ENCODE assay signal across 27 cellular contexts in genomic region chr22:45321827-45322226, GRCh38. TPM values are rescaled to one million over a fixed set of nuclear protein-coding genes. Genes with fewer than 3 reads are reported as not detected.
DNase-seq lines count a peak whose midpoint lies in the region; ATAC-seq and TF ChIP-seq lines count a peak whose summit lies in the region.
"Had no signal": no experiment of that assay in that cellular context is flagged by ENCODE, and none has a peak within 500 bp of the region (broad histone marks: within the 10 kb centered on the region; RNA-seq: fewer than 3 reads in every experiment).

No MANE protein-coding gene starts in this region.

- no peak overlapping the region for H3K4me3 Mint-ChIP-seq in activated CD8-positive, alpha-beta T cell treated with anti-CD3 and anti-CD28 coated beads for 36 hours
- H3K4me3 Mint-ChIP-seq in activated CD8-positive, alpha-beta T cell treated with anti-CD3 and anti-CD28 coated beads, Interleukin-2, amount 10 ng/mL, durations not matched to agents 7 days and 5 days = no peak overlapping the region
- H3K4me3 Mint-ChIP-seq in GM23338 = no peak overlapping the region
- H3K4me3 Mint-ChIP-seq: activated CD8-positive, alpha-beta memory T cell treated with anti-CD3 and anti-CD28 coated beads, Interleukin-2, amount 10 ng/mL, durations not matched to agents 7 days and 5 days; mesothelial cell of epicardium; nephron had no signal

- TF ChIP-seq CTCF in activated CD8-positive, alpha-beta T cell treated with anti-CD3 and anti-CD28 coated beads for 36 hours (IDR thresholded peaks at IDR 0.05) = no peak
- no peak for TF ChIP-seq CTCF in BE2C (IDR thresholded peaks at IDR 0.05; ENCODE audit: low read depth, low read length)
- TF ChIP-seq CTCF in GM23338 (conservative IDR thresholded peaks at IDR 0.05; ENCODE audit: low read depth in 2 of 2) = no peak

- no peaks in the 10 kb centered on the region for H3K27me3 ChIP-seq in BE2C
- H3K27me3 ChIP-seq in GM23338 (ENCODE audit: insufficient read depth) = no peaks in the 10 kb centered on the region
- H3K27me3 ChIP-seq: breast epithelium had no signal

- peaks cover 27% of the 10 kb centered on the region for H3K36me3 Mint-ChIP-seq in activated CD8-positive, alpha-beta T cell treated with anti-CD3 and anti-CD28 coated beads for 36 hours (ENCODE audit: low read depth)
- H3K36me3 Mint-ChIP-seq in activated CD8-positive, alpha-beta T cell treated with anti-CD3 and anti-CD28 coated beads, Interleukin-2, amount 10 ng/mL, durations not matched to agents 7 days and 5 days (ENCODE audit: low read depth) = peaks cover 50% of the 10 kb centered on the region
- H3K36me3 Mint-ChIP-seq in GM23338 (ENCODE audit: low read depth) = peaks cover 30% of the 10 kb centered on the region

- H3K4me1 Mint-ChIP-seq in activated CD8-positive, alpha-beta T cell treated with anti-CD3 and anti-CD28 coated beads for 36 hours (ENCODE audit: low read depth) = peaks cover 58% of the 10 kb centered on the region
- peaks cover 66% of the 10 kb centered on the region for H3K4me1 Mint-ChIP-seq in activated CD8-positive, alpha-beta T cell treated with anti-CD3 and anti-CD28 coated beads, Interleukin-2, amount 10 ng/mL, durations not matched to agents 7 days and 5 days (ENCODE audit: low read depth)
- peaks cover 24% of the 10 kb centered on the region for H3K4me1 Mint-ChIP-seq in GM23338

- peaks cover 38% of the 10 kb centered on the region for H3K36me3 ChIP-seq in BE2C
- H3K36me3 ChIP-seq in GM23338 (ENCODE audit: insufficient read depth) = no peaks in the 10 kb centered on the region; the same call in 1 of the 2 replicates
- H3K36me3 ChIP-seq: breast epithelium had no signal

- CTCF ChIA-PET in activated CD8-positive, alpha-beta T cell treated with anti-CD3 and anti-CD28 coated beads for 36 hours (lab: Charles Lee) = interaction anchor here (0.9 to 1.3 kb wide), 2 partner anchors 12 to 35 kb away, joined by 3 read pairs; no protein-coding TSS in a partner anchor
- CTCF ChIA-PET in activated CD8-positive, alpha-beta T cell treated with anti-CD3 and anti-CD28 coated beads, Interleukin-2, amount 10 ng/mL, durations not matched to agents 7 days and 5 days (lab: Charles Lee) = interaction anchor here (1.7 kb wide), 1 partner anchor 13 kb away, joined by 6 read pairs; no protein-coding TSS in a partner anchor

- peaks cover 61% of the 10 kb centered on the region for H3K79me2 ChIP-seq in GM23338 (replicated peaks; ENCODE audit: insufficient read depth)

- ATAC-seq in activated CD8-positive, alpha-beta T cell treated with anti-CD3 and anti-CD28 coated beads for 36 hours = no peak
- ATAC-seq in activated CD8-positive, alpha-beta T cell treated with anti-CD3 and anti-CD28 coated beads, Interleukin-2, amount 10 ng/mL, durations not matched to agents 7 days and 5 days = no peak
- no peak for ATAC-seq in GM23338
- ATAC-seq: activated CD8-positive, alpha-beta memory T cell treated with anti-CD3 and anti-CD28 coated beads, Interleukin-2, amount 10 ng/mL, durations not matched to agents 7 days and 5 days had no signal

- H3K9me3 ChIP-seq in BE2C = no peaks in the 10 kb centered on the region
- H3K9me3 ChIP-seq: breast epithelium had no signal

- H3K4me3 ChIP-seq in BE2C (ENCODE audit: low read depth, low read length) = no peak overlapping the region
- no peak overlapping the region for H3K4me3 ChIP-seq in GM23338
- H3K4me3 ChIP-seq: breast epithelium had no signal

- H3K9me2 ChIP-seq in GM23338 (ENCODE audit: insufficient read depth) = no peaks in the 10 kb centered on the region

- H3F3A ChIP-seq in GM23338 (replicated peaks; ENCODE audit: low read depth) = peaks cover 5% of the 10 kb centered on the region; the same call in 1 of the 2 replicates

- intact Hi-C loops in activated CD8-positive, alpha-beta T cell treated with anti-CD3 and anti-CD28 coated beads for 36 hours (cut with micrococcal nuclease) = no loop called here

- no peak for DNase-seq in activated CD8-positive, alpha-beta T cell treated with anti-CD3 and anti-CD28 coated beads for 36 hours
- DNase-seq in activated CD8-positive, alpha-beta T cell treated with anti-CD3 and anti-CD28 coated beads, Interleukin-2, amount 10 ng/mL, durations not matched to agents 7 days and 5 days = no peak
- peak; percentile 23 for DNase-seq in BE2C
- no peak for DNase-seq in GM23338 (ENCODE audit: low spot score)
- DNase-seq in germinal center (ENCODE audit: low spot score) = peak; percentile 15
- no peak for DNase-seq in NCI-H526 treated with DMSO at 0.1 percent for 48 hours (lab: John Stamatoyannopoulos, UW)
- DNase-seq in SIG-M5 (lab: John Stamatoyannopoulos, UW) = no peak
- no peak for DNase-seq in stimulated activated CD4-positive, alpha-beta T cell treated with anti-CD3 and anti-CD28 coated beads, Interleukin-4, amount 100 ng/mL, for 1 hour
- DNase-seq: activated CD8-positive, alpha-beta memory T cell treated with anti-CD3 and anti-CD28 coated beads, Interleukin-2, amount 10 ng/mL, durations not matched to agents 7 days and 5 days; activated effector memory CD4-positive, alpha-beta T cell treated with Interleukin-2 at 50 U/mL for 16 hours; effector CD4-positive, alpha-beta T cell; head of caudate nucleus; KBM-7; MM.1S; NCI-H2029; NCI-H526; SHP77; stimulated activated CD8-positive, alpha-beta memory T cell treated with anti-CD3 and anti-CD28 coated beads, Interleukin-4, amount 100 ng/mL, for 48 hours; SW 1271; trophoblast cell had no signal

- peak overlapping the region; percentile 58 for H3K27ac Mint-ChIP-seq in activated CD8-positive, alpha-beta T cell treated with anti-CD3 and anti-CD28 coated beads for 36 hours
- H3K27ac Mint-ChIP-seq in activated CD8-positive, alpha-beta T cell treated with anti-CD3 and anti-CD28 coated beads, Interleukin-2, amount 10 ng/mL, durations not matched to agents 7 days and 5 days = no peak overlapping the region
- no peak overlapping the region for H3K27ac Mint-ChIP-seq in GM23338
- H3K27ac Mint-ChIP-seq: activated CD8-positive, alpha-beta memory T cell treated with anti-CD3 and anti-CD28 coated beads, Interleukin-2, amount 10 ng/mL, durations not matched to agents 7 days and 5 days; mesothelial cell of epicardium; nephron had no signal

- no peaks in the 10 kb centered on the region for H3K9me3 Mint-ChIP-seq in activated CD8-positive, alpha-beta T cell treated with anti-CD3 and anti-CD28 coated beads for 36 hours
- H3K9me3 Mint-ChIP-seq in activated CD8-positive, alpha-beta T cell treated with anti-CD3 and anti-CD28 coated beads, Interleukin-2, amount 10 ng/mL, durations not matched to agents 7 days and 5 days (ENCODE audit: insufficient read depth) = no peaks in the 10 kb centered on the region
- H3K9me3 Mint-ChIP-seq in GM23338 = no peaks in the 10 kb centered on the region
- H3K9me3 Mint-ChIP-seq: mesothelial cell of epicardium, nephron had no signal

- peaks cover 33% of the 10 kb centered on the region for H3K4me1 ChIP-seq in BE2C
- peaks cover 15% of the 10 kb centered on the region; the same call in 1 of the 2 replicates for H3K4me1 ChIP-seq in GM23338 (ENCODE audit: insufficient read depth)

- no peak overlapping the region for H2AFZ ChIP-seq in GM23338

- 0 out of 2 replicates have a peak overlapping the region, but pooled peaks have one; percentile 9 for H3K27ac ChIP-seq in GM23338 (ENCODE audit: low read depth)
- H3K27ac ChIP-seq: breast epithelium had no signal

- H3K4me2 ChIP-seq in GM23338 = no peak overlapping the region

- H3K27me3 Mint-ChIP-seq in activated CD8-positive, alpha-beta T cell treated with anti-CD3 and anti-CD28 coated beads for 36 hours = no peaks in the 10 kb centered on the region
- no peaks in the 10 kb centered on the region for H3K27me3 Mint-ChIP-seq in activated CD8-positive, alpha-beta T cell treated with anti-CD3 and anti-CD28 coated beads, Interleukin-2, amount 10 ng/mL, durations not matched to agents 7 days and 5 days (ENCODE audit: low read depth)
- H3K27me3 Mint-ChIP-seq in GM23338 (ENCODE audit: insufficient read depth, low read depth, poor library complexity) = peaks cover 5% of the 10 kb centered on the region
- H3K27me3 Mint-ChIP-seq: activated CD8-positive, alpha-beta memory T cell treated with anti-CD3 and anti-CD28 coated beads, Interleukin-2, amount 10 ng/mL, durations not matched to agents 7 days and 5 days had no signal

- POLR2A ChIA-PET in activated CD8-positive, alpha-beta T cell treated with anti-CD3 and anti-CD28 coated beads for 36 hours (lab: Charles Lee) = interaction anchor here (1.3 to 2.5 kb wide), 3 partner anchors 9 to 92 kb away, joined by 4 to 7 read pairs (median 5); partner anchors contain the start of genes FAM118A, RIBC2 and SMC1B
- POLR2A ChIA-PET in activated CD8-positive, alpha-beta T cell treated with anti-CD3 and anti-CD28 coated beads, Interleukin-2, amount 10 ng/mL, durations not matched to agents 7 days and 5 days (lab: Charles Lee) = no interaction called here

- peaks cover 21% of the 10 kb centered on the region for H4K20me1 ChIP-seq in GM23338 (replicated peaks; ENCODE audit: insufficient read depth)

TF ChIP-seq in GM23338, 12 proteins besides CTCF, POLR2A, EP300 and RAD21 (continues in another document):
- TF ChIP-seq STAT1 (IDR thresholded peaks at IDR 0.05; ENCODE audit: unreplicated experiment) = no peak

RNA-seq across cellular contexts. Expression of gene FAM118A, which starts 12.1 kb away (rescaled TPM):
- total RNA-seq in activated CD8-positive, alpha-beta T cell treated with anti-CD3 and anti-CD28 coated beads for 36 hours = 10 to 100 TPM; 30.6 to 32.4 TPM
- total RNA-seq in activated CD8-positive, alpha-beta T cell treated with anti-CD3 and anti-CD28 coated beads, Interleukin-2, amount 10 ng/mL, durations not matched to agents 7 days and 5 days = 10 to 100 TPM; 50.6 to 50.7 TPM
- polyA plus RNA-seq in BE2C (2012; ENCODE audit: insufficient read depth, insufficient read length, low read depth) = 50.9 TPM
- total RNA-seq in GM23338 (2014; rRNA removed; shearing (Covaris generic)) = 20.3 and 22.0 TPM in 2 replicates
- 9.8 and 11.9 TPM in 2 replicates for polyA plus RNA-seq in GM23338 (2016; fragmentation: Nextera tagmentation; extraction: Ambion mirVana)

RNA-seq across cellular contexts. Expression of gene UPK3A, which starts 37.1 kb away (rescaled TPM):
- total RNA-seq in activated CD8-positive, alpha-beta T cell treated with anti-CD3 and anti-CD28 coated beads for 36 hours = not detected
- total RNA-seq in activated CD8-positive, alpha-beta T cell treated with anti-CD3 and anti-CD28 coated beads, Interleukin-2, amount 10 ng/mL, durations not matched to agents 7 days and 5 days = not detected
- not detected for polyA plus RNA-seq in BE2C (2012; ENCODE audit: insufficient read depth, insufficient read length, low read depth)
- 0.89 TPM in 1 of 2 replicates, not detected in the other for total RNA-seq in GM23338 (2014; rRNA removed; shearing (Covaris generic))
- 0.47 and 1.1 TPM in 2 replicates for polyA plus RNA-seq in GM23338 (2016; fragmentation: Nextera tagmentation; extraction: Ambion mirVana)
- total RNA-seq: activated CD8-positive, alpha-beta memory T cell treated with anti-CD3 and anti-CD28 coated beads, Interleukin-2, amount 10 ng/mL, durations not matched to agents 7 days and 5 days; breast epithelium; Daoy; osteoblast had no signal
- polyA plus RNA-seq: BJ, keratinocyte had no signal

Comparison
In these comparisons a context has a peak if more than half of its experiments do, and no peak if none do; other contexts are left out.
1. DNase-seq: peak in BE2C (single experiment) and germinal center (single experiment); none in activated CD8-positive, alpha-beta T cell treated with anti-CD3 and anti-CD28 coated beads for 36 hours (single experiment), activated CD8-positive, alpha-beta T cell treated with anti-CD3 and anti-CD28 coated beads, Interleukin-2, amount 10 ng/mL, durations not matched to agents 7 days and 5 days (single experiment), GM23338 (single experiment), NCI-H526 treated with DMSO at 0.1 percent for 48 hours (single experiment), SIG-M5 (single experiment) and stimulated activated CD4-positive, alpha-beta T cell treated with anti-CD3 and anti-CD28 coated beads, Interleukin-4, amount 100 ng/mL, for 1 hour (single experiment).